13 cellular contexts compared by ENCODE assay signal in genomic region chr3:149639093-149639486, GRCh38. TPM values are rescaled to one million over a fixed set of nuclear protein-coding genes. Genes with fewer than 3 reads are reported as not detected.
DNase-seq lines count a peak whose midpoint lies in the region; ATAC-seq and TF ChIP-seq lines count a peak whose summit lies in the region.
"Had no signal": no experiment of that assay in that cellular context is flagged by ENCODE, and none has a peak within 500 bp of the region (broad histone marks: within the 10 kb centered on the region; RNA-seq: fewer than 3 reads in every experiment).

No MANE protein-coding gene starts in this region.

- H3K27me3 ChIP-seq in body of pancreas (no peaks in the 10 kb centered on the region), right atrium auricular region (no peaks in the 10 kb centered on the region), sigmoid colon (no peaks in the 10 kb centered on the region)
- H3K27me3 ChIP-seq: BLaER1 had no signal

- H3K27ac ChIP-seq in body of pancreas (peak overlapping the region in 3 of 4 donors; percentile 9 to 72 (median 22)), right atrium auricular region (peak overlapping the region; percentile 32 to 60), sigmoid colon (peak overlapping the region; percentile 61 to 84 (median 70))
- H3K27ac ChIP-seq: BLaER1 had no signal

- DNase-seq in AG10803 (ENCODE audit: low read depth): no peak
- DNase-seq in body of pancreas: no peak
- no peak for DNase-seq in right atrium auricular region (ENCODE audit: low spot score)
- DNase-seq in sigmoid colon: no peak
- DNase-seq in head of caudate nucleus: no peak
- no peak for DNase-seq in HPDE6-E6E7 (ENCODE audit: extremely low spot score)
- DNase-seq in NCI-H345 treated with DMSO at 0.1 percent for 48 hours (lab: John Stamatoyannopoulos, UW; ENCODE audit: unreplicated experiment): no peak
- DNase-seq in NCI-H1694 treated with DMSO at 0.1 percent for 48 hours (lab: John Stamatoyannopoulos, UW): no peak
- DNase-seq: activated CD4-positive, alpha-beta T cell treated with anti-CD3 and anti-CD28 coated beads, Interleukin-2, amount 50 U/mL, for 4 hours; activated effector memory CD4-positive, alpha-beta T cell treated with anti-CD3 and anti-CD28 coated beads, Interleukin-2, amount 50 U/mL, for 16 hours; NCI-H82; stimulated activated naive CD4-positive, alpha-beta T cell treated with Interleukin-2 at 50 U/mL for 16 hours had no signal

- no peak for TF ChIP-seq CTCF in AG10803 (conservative IDR thresholded peaks at IDR 0.05; ENCODE audit: low read length)
- TF ChIP-seq CTCF in body of pancreas (IDR thresholded peaks at IDR 0.05): no peak
- no peak for TF ChIP-seq CTCF in right atrium auricular region (IDR thresholded peaks at IDR 0.05)
- no peak for TF ChIP-seq CTCF in sigmoid colon (IDR thresholded peaks at IDR 0.05)

- 92 to 93% methylated on average over 2 of the region's 2 CpGs for WGBS in body of pancreas, 2 donors
- WGBS in sigmoid colon, 2 donors: 76 to 83% methylated on average over 2 of the region's 2 CpGs

- no peak for TF ChIP-seq EP300 in sigmoid colon (IDR thresholded peaks at IDR 0.05)

- no peak for ATAC-seq in body of pancreas

- H3K4me1 ChIP-seq in body of pancreas (peaks cover 61% of the 10 kb centered on the region), right atrium auricular region (peaks cover 0 to 59% of the 10 kb centered on the region in 2 donors), sigmoid colon (peaks cover 0 to 82% (median 71%) of the 10 kb centered on the region in 4 donors)
- H3K4me1 ChIP-seq: BLaER1 had no signal

- TF ChIP-seq POLR2A in body of pancreas (IDR thresholded peaks at IDR 0.05) (no peak), sigmoid colon (IDR thresholded peaks at IDR 0.05) (no peak)

- H3K36me3 ChIP-seq in body of pancreas (replicated peaks in 1 of 2; ENCODE audit: insufficient read depth in 1 of 2, low read depth in 2 of 2) (no peaks in the 10 kb centered on the region), right atrium auricular region (no peaks in the 10 kb centered on the region), sigmoid colon (no peaks in the 10 kb centered on the region)
- H3K36me3 ChIP-seq: BLaER1 had no signal

- intact Hi-C loops in body of pancreas (cut with DNase I): no loop called here
- intact Hi-C loops in sigmoid colon (cut with DNase I): loop anchor here (5.0 kb wide), 1 partner anchor 72 kb away; no protein-coding TSS in a partner anchor
- intact Hi-C loops in head of caudate nucleus (cut with DNase I): no loop called here

- H3K4me3 ChIP-seq in AG10803 (ENCODE audit: low read length) (peak overlapping the region; percentile 50), body of pancreas (no peak overlapping the region), right atrium auricular region (peak overlapping the region; percentile 15 to 28), sigmoid colon (peak overlapping the region; percentile 9 to 33 (median 29))
- H3K4me3 ChIP-seq: BLaER1 had no signal

- H3K9me3 ChIP-seq in body of pancreas (no peaks in the 10 kb centered on the region), right atrium auricular region (no peaks in the 10 kb centered on the region), sigmoid colon (no peaks in the 10 kb centered on the region)
- H3K9me3 ChIP-seq: BLaER1 had no signal

RNA-seq across cellular contexts. Expression of gene WWTR1, which starts 18.7 kb away (rescaled TPM):
- total RNA-seq in body of pancreas (10 to 100 TPM; 46.2 to 64.3 TPM), right atrium auricular region (10 to 100 TPM; 53.4 to 73.1 TPM), sigmoid colon (100 to 1,000 TPM; 243 to 340 (median 317) TPM)
- polyA plus RNA-seq in sigmoid colon: 10 to 100 TPM in 2 of 3 donors, 1 to 10 TPM in 1; 7.9 to 19.2 (median 15.2) TPM

Comparison
In these comparisons a context has a peak if more than half of its experiments do, and no peak if none do; other contexts are left out.
1. H3K4me3 ChIP-seq: peak in AG10803 (single experiment), right atrium auricular region (2 of 2) and sigmoid colon (4 of 4); none in body of pancreas (0 of 2).
2. Peak in every context shown above with its lines, with median percentiles within 50 percentile points of each other: H3K27ac ChIP-seq.